In genomic region chr19:46579286-46579944, GRCh38 we compare ENCODE assay signal across 9 cellular contexts. TPM values are rescaled to one million over a fixed set of nuclear protein-coding genes. Genes with fewer than 3 reads are reported as not detected.
DNase-seq lines count a peak whose midpoint lies in the region; ATAC-seq and TF ChIP-seq lines count a peak whose summit lies in the region.
"Had no signal": no experiment of that assay in that cellular context is flagged by ENCODE, and none has a peak within 500 bp of the region (broad histone marks: within the 10 kb centered on the region; RNA-seq: fewer than 3 reads in every experiment).

No MANE protein-coding gene starts in this region.

- H3K9me3 ChIP-seq in esophagus muscularis mucosa: peaks cover 0 to 4% (median 0%) of the 10 kb centered on the region in 4 donors

- intact Hi-C loops in esophagus muscularis mucosa (cut with DNase I): no loop called here

- H3K27ac ChIP-seq in esophagus muscularis mucosa (replicated peaks in 1 of 4): no peak overlapping the region

- 78% methylated on average over 10 of the region's 10 CpGs for WGBS in esophagus muscularis mucosa

- no peaks in the 10 kb centered on the region for H3K4me1 ChIP-seq in esophagus muscularis mucosa

- ATAC-seq in activated CD4-positive, CD25-positive, alpha-beta regulatory T cell treated with anti-CD3 and anti-CD28 coated beads, Interleukin-2, amount 50 U/mL, for 24 hours: peak; percentile 28 to 73
- ATAC-seq in stimulated activated naive CD8-positive, alpha-beta T cell treated with anti-CD3 and anti-CD28 coated beads, Interleukin-15, Interleukin-2, amounts not matched to agents 100 U/mL and 50 U/mL, for 24 hours: peak; percentile 57
- ATAC-seq in HG02870 (IDR thresholded peaks at IDR 0.05; ENCODE audit: unreplicated experiment): no peak
- ATAC-seq in HG03280 (IDR thresholded peaks at IDR 0.05; ENCODE audit: unreplicated experiment): no peak

- no peaks in the 10 kb centered on the region for H3K36me3 ChIP-seq in esophagus muscularis mucosa

- TF ChIP-seq EP300 in esophagus muscularis mucosa (IDR thresholded peaks at IDR 0.05): no peak

- no peak overlapping the region for H3K4me3 ChIP-seq in WI38 (ENCODE audit: low read depth, low read length)
- no peak overlapping the region for H3K4me3 ChIP-seq in esophagus muscularis mucosa

- no peak for TF ChIP-seq POLR2A in esophagus muscularis mucosa (IDR thresholded peaks at IDR 0.05; ENCODE audit: low read depth)

- H3K27me3 ChIP-seq in esophagus muscularis mucosa: no peaks in the 10 kb centered on the region

- TF ChIP-seq CTCF in WI38 (IDR thresholded peaks at IDR 0.05; ENCODE audit: low read depth, low read length) (peak; percentile 66), esophagus muscularis mucosa (IDR thresholded peaks at IDR 0.05) (peak in 1 of 3 experiments; percentile 30)

- DNase-seq in activated CD4-positive, CD25-positive, alpha-beta regulatory T cell treated with anti-CD3 and anti-CD28 coated beads, Interleukin-2, amount 50 U/mL, for 72 hours: no peak
- DNase-seq in germinal center (ENCODE audit: low spot score) (peak; percentile 63), esophagus muscularis mucosa (ENCODE audit: extremely low spot score) (no peak)
- DNase-seq in stimulated activated naive CD8-positive, alpha-beta T cell treated with anti-CD3 and anti-CD28 coated beads, Interleukin-15, Interleukin-2, amounts not matched to agents 100 U/mL and 50 U/mL, for 24 hours: peak; percentile 79
- DNase-seq: NCI-H345 had no signal

RNA-seq across cellular contexts. Expression of gene CALM3, which starts 21.7 kb away (rescaled TPM):
- total RNA-seq in esophagus muscularis mucosa: 100 to 1,000 TPM; 114 to 155 (median 129) TPM

RNA-seq across cellular contexts. Expression of gene PTGIR, which starts 45.5 kb away (rescaled TPM):
- 1 to 10 TPM; 5.9 to 9.1 (median 7.1) TPM for total RNA-seq in esophagus muscularis mucosa

RNA-seq across cellular contexts. Expression of gene GNG8, which starts 56.6 kb away (rescaled TPM):
- not detected for total RNA-seq in esophagus muscularis mucosa

Comparison
In these comparisons a context has a peak if more than half of its experiments do, and no peak if none do; other contexts are left out.
1. ATAC-seq: peak in activated CD4-positive, CD25-positive, alpha-beta regulatory T cell treated with anti-CD3 and anti-CD28 coated beads, Interleukin-2, amount 50 U/mL, for 24 hours (2 of 2) and stimulated activated naive CD8-positive, alpha-beta T cell treated with anti-CD3 and anti-CD28 coated beads, Interleukin-15, Interleukin-2, amounts not matched to agents 100 U/mL and 50 U/mL, for 24 hours (single experiment); none in HG02870 (single experiment) and HG03280 (single experiment).
2. DNase-seq: peak in germinal center (single experiment) and stimulated activated naive CD8-positive, alpha-beta T cell treated with anti-CD3 and anti-CD28 coated beads, Interleukin-15, Interleukin-2, amounts not matched to agents 100 U/mL and 50 U/mL, for 24 hours (single experiment); none in activated CD4-positive, CD25-positive, alpha-beta regulatory T cell treated with anti-CD3 and anti-CD28 coated beads, Interleukin-2, amount 50 U/mL, for 72 hours (single experiment) and esophagus muscularis mucosa (single experiment).